ENCODE assay signal across 1 cellular context in genomic region chr3:194134757-194135515, GRCh38.
TF ChIP-seq lines count a peak whose summit lies in the region.

No MANE protein-coding gene starts in this region.

TF ChIP-seq in K562, 482 proteins besides CTCF, POLR2A, EP300 and RAD21 (continued from another document and continues in another):
- TF ChIP-seq PRDM10 (IDR thresholded peaks at IDR 0.05; ENCODE audit: partially characterized antibody), result peak; percentile 55
- TF ChIP-seq FOXJ2 (tag; IDR thresholded peaks at IDR 0.05), result peak; percentile 89; the same call in 1 of the 2 replicates
- peak; percentile 99 for TF ChIP-seq BHLHE40 (IDR thresholded peaks at IDR 0.05; ENCODE audit: low read length)
- TF ChIP-seq ZNF3 (CRISPR knock-in tag; IDR thresholded peaks at IDR 0.05), result no peak
- TF ChIP-seq E2F1 (CRISPR knock-in tag; IDR thresholded peaks at IDR 0.05), result peak; percentile 52; the same call in 1 of the 2 replicates
- no peak for TF ChIP-seq ATF6 (CRISPR knock-in tag; IDR thresholded peaks at IDR 0.05)
- TF ChIP-seq ATF1 (CRISPR knock-in tag; IDR thresholded peaks at IDR 0.05), result no peak
- TF ChIP-seq ATF1 (tag; IDR thresholded peaks at IDR 0.05), result peak; percentile 77
- TF ChIP-seq SRF (CRISPR knock-in tag; IDR thresholded peaks at IDR 0.05), result no peak
- TF ChIP-seq FOXO4 (CRISPR knock-in tag; IDR thresholded peaks at IDR 0.05), result no peak
- no peak for TF ChIP-seq TAL1 (IDR thresholded peaks at IDR 0.05)
- no peak for TF ChIP-seq XRCC3 (IDR thresholded peaks at IDR 0.05)
- no peak for TF ChIP-seq CUX1 (CRISPR knock-in tag; IDR thresholded peaks at IDR 0.05)
- no peak for TF ChIP-seq NFE2 (IDR thresholded peaks at IDR 0.05; ENCODE audit: low read depth)
- TF ChIP-seq ARNT (IDR thresholded peaks at IDR 0.05), result no peak
- no peak for TF ChIP-seq CEBPZ (IDR thresholded peaks at IDR 0.05; ENCODE audit: borderline replicate concordance, low read depth, low read length)
- no peak for TF ChIP-seq TAF7 (tag; IDR thresholded peaks at IDR 0.05)
- peak in 1 of 3 experiments; percentile 8 for TF ChIP-seq YY1 (IDR thresholded peaks at IDR 0.05; ENCODE audit: borderline replicate concordance in 1 of 3, control insufficient read depth in 1 of 3, extremely low read depth in 1 of 3, insufficient read depth in 3 of 3, insufficient read length in 1 of 3, insufficient replicate concordance in 2 of 3, low read depth in 1 of 3, low read length in 2 of 3)
- no peak for TF ChIP-seq POLR2B (IDR thresholded peaks at IDR 0.05; ENCODE audit: low read depth, partially characterized antibody)
- TF ChIP-seq SNRNP70 (optimal IDR thresholded peaks at IDR 0.05; ENCODE audit: low read depth, low read length), result no peak
- no peak for TF ChIP-seq BRF1 (IDR thresholded peaks at IDR 0.05; ENCODE audit: borderline replicate concordance, extremely low read depth, insufficient read length)
- peak; percentile 51; the same call in 1 of the 2 replicates for TF ChIP-seq ZNF431 (CRISPR knock-in tag; IDR thresholded peaks at IDR 0.05)
- TF ChIP-seq UBTF (IDR thresholded peaks at IDR 0.05; ENCODE audit: borderline replicate concordance in 1 of 2, low read depth in 2 of 2, low read length in 2 of 2), result no peak
- peak; percentile 83 for TF ChIP-seq ZNF644 (tag; IDR thresholded peaks at IDR 0.05; ENCODE audit: low read depth)
- TF ChIP-seq ZNF311 (CRISPR knock-in tag; IDR thresholded peaks at IDR 0.05), result no peak
- no peak for TF ChIP-seq SAFB (IDR thresholded peaks at IDR 0.05; ENCODE audit: borderline replicate concordance, low read depth, low read length)
- TF ChIP-seq STAT5A (IDR thresholded peaks at IDR 0.05; ENCODE audit: borderline replicate concordance, low read length), result no peak
- peak; percentile 95 for TF ChIP-seq MYC (IDR thresholded peaks at IDR 0.05; ENCODE audit: low read depth, low read length)
- TF ChIP-seq MYC (CRISPR knock-in tag; IDR thresholded peaks at IDR 0.05; ENCODE audit: borderline replicate concordance, low read depth), result no peak
- TF ChIP-seq ZNF316 (IDR thresholded peaks at IDR 0.05), result no peak
- TF ChIP-seq ATF4 (CRISPR knock-in tag; IDR thresholded peaks at IDR 0.05), result no peak
- TF ChIP-seq ZNF121 (CRISPR knock-in tag; conservative IDR thresholded peaks at IDR 0.05), result no peak
- TF ChIP-seq PTTG1 (tag; IDR thresholded peaks at IDR 0.05; ENCODE audit: low read depth), result no peak
- no peak for TF ChIP-seq FOXP4 (CRISPR knock-in tag; IDR thresholded peaks at IDR 0.05; ENCODE audit: borderline replicate concordance)
- TF ChIP-seq CBX8 (IDR thresholded peaks at IDR 0.05; ENCODE audit: borderline replicate concordance, extremely low read depth, low read depth, low read length, poor library complexity, severe bottlenecking), result no peak
